19 cellular contexts compared by ENCODE assay signal in genomic region chr12:75790219-75790618, GRCh38.
DNase-seq lines count a peak whose midpoint lies in the region; ATAC-seq and TF ChIP-seq lines count a peak whose summit lies in the region.
"Had no signal": no experiment of that assay in that cellular context is flagged by ENCODE, and none has a peak within 500 bp of the region (broad histone marks: within the 10 kb centered on the region; RNA-seq: fewer than 3 reads in every experiment).

No MANE protein-coding gene starts in this region.

- TF ChIP-seq CTCF in A673 (conservative IDR thresholded peaks at IDR 0.05; ENCODE audit: low read depth, low read length) = no peak

- DNase-seq in A673 (ENCODE audit: low spot score) = peak; percentile 60
- DNase-seq in EL = peak; percentile 54
- peak; percentile 55 for DNase-seq in RPMI7951 (ENCODE audit: low read depth)
- peak; percentile 57 for DNase-seq in foreskin melanocyte
- no peak for DNase-seq in erythroblast (lab: John Stamatoyannopoulos, UW)
- DNase-seq: GDM1; NCI-H1092 treated with DMSO at 0.1 percent for 48 hours; NCI-H2107; NCI-H82; posterior cingulate gyrus; RPMI8226; stimulated activated CD4-positive, alpha-beta T cell treated with anti-CD3 and anti-CD28 coated beads, Interleukin-4, amount 100 ng/mL, for 4 hours; stimulated activated CD8-positive, alpha-beta memory T cell treated with anti-CD3 and anti-CD28 coated beads, Interleukin-4, amount 100 ng/mL, for 48 hours; SW 1271 had no signal

- no peaks in the 10 kb centered on the region for H3K36me3 ChIP-seq in A673 (ENCODE audit: insufficient read depth, low read length, poor library complexity, severe bottlenecking)
- H3K36me3 ChIP-seq: ascending aorta had no signal

- no peak overlapping the region for H3K27ac ChIP-seq in A673 (ENCODE audit: low read depth, low read length, poor library complexity, severe bottlenecking)
- H3K27ac ChIP-seq: ascending aorta, skin epidermis had no signal

- no TSS peak for BruUV-seq in A673 (replicated peaks; lab: Mats Ljungman, UMichigan)

- peaks cover 12% of the 10 kb centered on the region for H3K4me1 ChIP-seq in A673 (ENCODE audit: insufficient read depth, low read length, poor library complexity, severe bottlenecking)

- POLR2A ChIA-PET in A673 (lab: Charles Lee; ENCODE audit: low non-redundant PET) = interaction anchor here (0.6 kb wide), 1 partner anchor 95 kb away, joined by 4 read pairs; no protein-coding TSS in a partner anchor

- ATAC-seq in HG03135 (IDR thresholded peaks at IDR 0.05; ENCODE audit: unreplicated experiment) (no peak), GM21786 (IDR thresholded peaks at IDR 0.05; ENCODE audit: unreplicated experiment) (no peak), GM21526 (IDR thresholded peaks at IDR 0.05; ENCODE audit: low FRiP score, unreplicated experiment) (no peak)

- intact Hi-C loops in A673 (cut with micrococcal nuclease; ENCODE audit: unreplicated experiment) = no loop called here

- H3K4me3 ChIP-seq in A673 (ENCODE audit: low read depth, low read length, poor library complexity, severe bottlenecking) = no peak overlapping the region
- H3K4me3 ChIP-seq: ascending aorta, skin epidermis had no signal

- no peaks in the 10 kb centered on the region for H3K27me3 ChIP-seq in A673 (replicated peaks; ENCODE audit: insufficient read depth, low read depth, low read length, poor library complexity)
- H3K27me3 ChIP-seq: ascending aorta had no signal

- H3K9me3 ChIP-seq in A673 (ENCODE audit: low read depth, low read length, poor library complexity, severe bottlenecking) = no peaks in the 10 kb centered on the region
- H3K9me3 ChIP-seq: ascending aorta had no signal

- TF ChIP-seq POLR2A in erythroblast (IDR thresholded peaks at IDR 0.05; ENCODE audit: low read length) = no peak

- CTCF ChIA-PET in A673 (lab: Charles Lee) = no interaction called here

Comparison
In these comparisons a context has a peak if more than half of its experiments do, and no peak if none do; other contexts are left out.
1. DNase-seq: peak in A673 (single experiment), EL (single experiment), RPMI7951 (single experiment) and foreskin melanocyte (single experiment); none in erythroblast (0 of 2).